Comparison of ENCODE assay signal across 8 cellular contexts in genomic region chr22:35914665-35915476, GRCh38.
DNase-seq lines count a peak whose midpoint lies in the region; ATAC-seq and TF ChIP-seq lines count a peak whose summit lies in the region.

No MANE protein-coding gene starts in this region.

- H3K4me3 ChIP-seq in SJCRH30: peak overlapping the region; percentile 48
- peak overlapping the region; percentile 29 for H3K4me3 ChIP-seq in epithelial cell of esophagus (ENCODE audit: low read length)
- H3K4me3 ChIP-seq in mesodermal cell (ENCODE audit: extremely low read depth, insufficient read depth, low read length, poor library complexity, severe bottlenecking): peak overlapping the region; percentile 33
- peak overlapping the region; percentile 4 to 52 (median 42) for H3K4me3 ChIP-seq in upper lobe of left lung

- peak overlapping the region; percentile 73 for H3K4me3 Mint-ChIP-seq in Calu3 (ENCODE audit: low read depth, unreplicated experiment)

- BruUV-seq in Calu3 (replicated peaks; lab: Mats Ljungman, UMichigan): no TSS peak

- no peak for TF ChIP-seq CTCF in Calu3 (IDR thresholded peaks at IDR 0.05; ENCODE audit: unreplicated experiment)
- TF ChIP-seq CTCF in epithelial cell of esophagus (IDR thresholded peaks at IDR 0.05; ENCODE audit: insufficient read depth, low read depth, low read length, missing control alignments): no peak
- peak in 1 of 6 experiments; percentile 7 for TF ChIP-seq CTCF in upper lobe of left lung (IDR thresholded peaks at IDR 0.05)

- ATAC-seq in upper lobe of left lung (ENCODE audit: low FRiP score in 2 of 2): peak; percentile 91 to 95
- no peak for ATAC-seq in HG03442 (IDR thresholded peaks at IDR 0.05; ENCODE audit: unreplicated experiment)

- DNase-seq in Calu3: peak; percentile 78
- DNase-seq in M059J (ENCODE audit: low read depth): peak; percentile 93
- DNase-seq in SJCRH30: peak; percentile 87 to 94
- DNase-seq in epithelial cell of esophagus (ENCODE audit: low read depth): peak; percentile 91
- DNase-seq in upper lobe of left lung: peak in 1 of 2 donors; percentile 79
- DNase-seq in GDM1 (lab: John Stamatoyannopoulos, UW): no peak

- intact Hi-C loops in Calu3 (cut with micrococcal nuclease; ENCODE audit: unreplicated experiment): loop anchor here (2.0 kb wide), 1 partner anchor 74 kb away; no protein-coding TSS in a partner anchor

- no peak for TF ChIP-seq EP300 in upper lobe of left lung (IDR thresholded peaks at IDR 0.05)

- WGBS in mesodermal cell (ENCODE audit: insufficient coverage in 2 of 2), 2 experiments: 0% methylated on average over 3 to 4 of the region's 9 CpGs
- WGBS in upper lobe of left lung, 2 donors: 4 to 9% methylated on average over 9 of the region's 9 CpGs

- TF ChIP-seq POLR2A in upper lobe of left lung (IDR thresholded peaks at IDR 0.05): peak in 1 of 4 donors; percentile 42

- H3K9me3 Mint-ChIP-seq in Calu3 (ENCODE audit: low read depth, unreplicated experiment): no peaks in the 10 kb centered on the region

- H3K27me3 ChIP-seq in SJCRH30 (no peaks in the 10 kb centered on the region), upper lobe of left lung (no peaks in the 10 kb centered on the region)

- H3K36me3 ChIP-seq in SJCRH30 (no peaks in the 10 kb centered on the region; the same call in 1 of the 2 replicates), mesodermal cell (ENCODE audit: control insufficient read depth, insufficient read depth, low read length) (no peaks in the 10 kb centered on the region), upper lobe of left lung (no peaks in the 10 kb centered on the region)

- peaks cover 10% of the 10 kb centered on the region for H3K36me3 Mint-ChIP-seq in Calu3 (ENCODE audit: insufficient read depth, unreplicated experiment)

- H3K4me1 ChIP-seq in SJCRH30 (peaks cover 26% of the 10 kb centered on the region), mesodermal cell (ENCODE audit: control insufficient read depth, insufficient read depth, low read length, poor library complexity, severe bottlenecking) (peaks cover 40% of the 10 kb centered on the region), upper lobe of left lung (peaks cover 36 to 50% (median 43%) of the 10 kb centered on the region in 4 donors)

- no peaks in the 10 kb centered on the region for H3K9me3 ChIP-seq in SJCRH30 (replicated peaks)
- no peaks in the 10 kb centered on the region for H3K9me3 ChIP-seq in mesodermal cell (ENCODE audit: control insufficient read depth, low read length)
- no peaks in the 10 kb centered on the region for H3K9me3 ChIP-seq in upper lobe of left lung

- H3K27ac ChIP-seq in SJCRH30 (peak overlapping the region; percentile 64), mesodermal cell (ENCODE audit: low read depth, low read length, severe bottlenecking) (peak overlapping the region; percentile 91), upper lobe of left lung (peak overlapping the region; percentile 59 to 86 (median 76))

- H3K4me1 Mint-ChIP-seq in Calu3 (ENCODE audit: low read depth, unreplicated experiment): peaks cover 25% of the 10 kb centered on the region

- CTCF ChIA-PET in Calu3 (lab: Charles Lee): interaction anchor here (0.6 to 1.9 kb wide), 5 partner anchors 11 to 151 kb away, joined by 3 to 8 read pairs (median 3); no protein-coding TSS in a partner anchor

- H3K27ac Mint-ChIP-seq in Calu3 (ENCODE audit: unreplicated experiment): peak overlapping the region; percentile 76

- no peaks in the 10 kb centered on the region for H3K27me3 Mint-ChIP-seq in Calu3 (ENCODE audit: unreplicated experiment)
